8 cellular contexts compared by ENCODE assay signal in the genomic region with DNA sequence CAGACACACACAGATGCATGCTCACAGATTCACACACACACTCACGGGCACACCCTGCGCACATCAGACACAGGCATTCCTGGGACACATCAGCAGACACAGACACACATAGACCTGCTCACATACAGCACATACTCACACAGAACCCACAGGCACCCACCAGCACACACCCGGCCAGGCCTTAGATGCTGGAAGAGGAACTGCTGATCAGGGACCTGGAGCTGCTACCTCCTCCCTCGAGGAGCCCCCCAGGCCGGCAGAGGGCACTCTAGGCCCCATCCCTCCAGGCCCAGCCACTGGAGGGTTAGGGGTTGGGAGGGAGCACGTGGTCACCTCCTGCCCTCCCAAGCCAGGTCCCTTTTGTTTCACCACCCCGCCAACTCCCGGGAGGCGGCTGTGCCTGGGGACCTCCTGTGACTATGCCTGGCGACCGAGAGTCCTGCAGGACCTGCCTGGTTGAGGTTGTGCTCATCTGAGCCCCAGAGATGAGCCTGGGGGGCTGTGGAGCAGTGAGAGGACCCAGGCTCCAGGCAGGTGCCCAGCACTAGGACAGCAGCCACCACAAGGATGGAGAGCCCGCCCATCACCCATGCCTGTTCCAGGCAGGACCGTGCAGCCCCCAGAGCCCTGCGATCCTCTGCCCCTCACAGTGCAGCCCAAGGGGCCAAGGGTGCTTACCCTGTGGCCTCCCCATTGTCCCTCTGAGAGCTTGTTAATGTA. TPM values are rescaled to one million over a fixed set of nuclear protein-coding genes. Genes with fewer than 3 reads are reported as not detected.
A peak's percentile ranks its signal among the peaks of the same experiment; 100 is the strongest.
DNase-seq lines count a peak whose midpoint lies in the region.

No MANE protein-coding gene starts in this region.

- H2BK5ac ChIP-seq in mesenchymal stem cell (ENCODE audit: low read depth, low read length, poor library complexity, severe bottlenecking) = no peak overlapping the region

- no peaks in the 10 kb centered on the region for H3K79me1 ChIP-seq in mesenchymal stem cell (replicated peaks; ENCODE audit: low read length, poor library complexity, severe bottlenecking)

- H3K27me3 ChIP-seq in HAP-1 (ENCODE audit: low read depth) (no peaks in the 10 kb centered on the region), mesenchymal stem cell (ENCODE audit: control insufficient read depth in 1 of 2, insufficient read depth in 1 of 2, low read length in 2 of 2) (no peaks in the 10 kb centered on the region)

- H2BK12ac ChIP-seq in mesenchymal stem cell (ENCODE audit: low read length in 2 of 2) = no peak overlapping the region

- no peak overlapping the region for H2BK15ac ChIP-seq in mesenchymal stem cell (ENCODE audit: low read depth, poor library complexity, severe bottlenecking)

- no peak overlapping the region for H3K9ac ChIP-seq in mesenchymal stem cell (ENCODE audit: low read length)

- no peak overlapping the region for H2AK5ac ChIP-seq in mesenchymal stem cell (ENCODE audit: low read length, severe bottlenecking)

- peak overlapping the region; percentile 28 for H3K4me3 ChIP-seq in HAP-1
- no peak overlapping the region for H3K4me3 ChIP-seq in mesenchymal stem cell (ENCODE audit: insufficient read depth in 1 of 2, low read depth in 1 of 2, low read length in 2 of 2)

- H3K9me3 ChIP-seq in HAP-1 (no peaks in the 10 kb centered on the region), mesenchymal stem cell (ENCODE audit: control insufficient read depth, low read length) (no peaks in the 10 kb centered on the region)

- H3K27ac ChIP-seq in mesenchymal stem cell (ENCODE audit: low read length, poor library complexity, severe bottlenecking) = no peak overlapping the region

- in situ Hi-C loops in HAP-1 (cut with MboI; ENCODE audit: low sequenced_read_pairs) = no loop called here

- DNase-seq in ELR (ENCODE audit: low read depth) (peak; percentile 65), HAP-1 (ENCODE audit: low spot score in 2 of 2) (peak; percentile 87 to 92), NCI-H1930 (lab: John Stamatoyannopoulos, UW) (peak; percentile 52 to 73), ecto neural progenitor cell (ENCODE audit: low spot score) (peak; percentile 90), mesenchymal stem cell (peak; percentile 45), NCI-H128 (lab: John Stamatoyannopoulos, UW; ENCODE audit: unreplicated experiment) (no peak)
- peak; percentile 66 to 70 for DNase-seq in activated CD4-positive, alpha-beta T cell treated with anti-CD3 and anti-CD28 coated beads for 4 hours
- DNase-seq in stimulated activated CD8-positive, alpha-beta memory T cell treated with anti-CD3 and anti-CD28 coated beads, Interleukin-7, amount 100 ng/mL, for 4 hours (ENCODE audit: low read depth in 2 of 2) = peak; percentile 46 to 65

- peak overlapping the region in 1 of 2 experiments; percentile 19 for H3K14ac ChIP-seq in mesenchymal stem cell (ENCODE audit: low read length in 2 of 2)

- H3K18ac ChIP-seq in mesenchymal stem cell (ENCODE audit: low read depth in 1 of 2, low read length in 2 of 2) = peak overlapping the region in 1 of 2 experiments; percentile 30

- 51% methylated on average over 13 of the region's 14 CpGs for WGBS in mesenchymal stem cell

- H3K4me2 ChIP-seq in mesenchymal stem cell (ENCODE audit: low read length, poor library complexity, severe bottlenecking) = no peak overlapping the region

- H4K91ac ChIP-seq in mesenchymal stem cell (ENCODE audit: low read length) = peak overlapping the region; percentile 44

- peak overlapping the region in 1 of 2 experiments; percentile 47 for H3K4ac ChIP-seq in mesenchymal stem cell (ENCODE audit: low read depth in 1 of 2, low read length in 2 of 2)

- H4K8ac ChIP-seq in mesenchymal stem cell (ENCODE audit: low read length) = peak overlapping the region; percentile 59

- H3K4me1 ChIP-seq in HAP-1 = peaks cover 13% of the 10 kb centered on the region
- H3K4me1 ChIP-seq in mesenchymal stem cell (ENCODE audit: control insufficient read depth, insufficient read depth, low read depth, low read length) = no peaks in the 10 kb centered on the region

- peak overlapping the region; percentile 72 for H2AFZ ChIP-seq in mesenchymal stem cell (ENCODE audit: low read depth, low read length)

- H3K36me3 ChIP-seq in HAP-1 (replicated peaks) (no peaks in the 10 kb centered on the region), mesenchymal stem cell (ENCODE audit: control insufficient read depth in 1 of 2, insufficient read depth in 2 of 2, low read depth in 1 of 2, low read length in 2 of 2) (no peaks in the 10 kb centered on the region)

- H3K23ac ChIP-seq in mesenchymal stem cell (ENCODE audit: low read length in 2 of 2) = no peak overlapping the region

- H2BK120ac ChIP-seq in mesenchymal stem cell (ENCODE audit: low read depth, low read length) = no peak overlapping the region

RNA-seq across cellular contexts. Expression of a gene that starts 21.0 kb away (rescaled TPM):
- polyA plus RNA-seq in mesenchymal stem cell (2013, experiment 1 of 2) = 1,344 TPM
- polyA plus RNA-seq in mesenchymal stem cell (2013, experiment 2 of 2) = 1,330 TPM
